ENCODE assay signal across 21 cellular contexts in genomic region chr4:140108243-140108642, GRCh38. TPM values are rescaled to one million over a fixed set of nuclear protein-coding genes. Genes with fewer than 3 reads are reported as not detected.
DNase-seq lines count a peak whose midpoint lies in the region; ATAC-seq and TF ChIP-seq lines count a peak whose summit lies in the region.
"Had no signal": no experiment of that assay in that cellular context is flagged by ENCODE, and none has a peak within 500 bp of the region (broad histone marks: within the 10 kb centered on the region; RNA-seq: fewer than 3 reads in every experiment).

No MANE protein-coding gene starts in this region.

- peaks cover 3% of the 10 kb centered on the region for H3K36me3 Mint-ChIP-seq in activated T-helper 2 cell treated with anti-CD3 and anti-CD28 coated beads, Interferon-gamma antibody, Interleukin-2, Interleukin-4, amounts not matched to agents 10 μg/mL and 5 μg/mL and 100 μg/mL, durations not matched to agents 14 hours and 24 hours and 36 hours (ENCODE audit: low read depth)
- H3K36me3 Mint-ChIP-seq: CD8-positive, alpha-beta T cell had no signal

- H3K27ac Mint-ChIP-seq in activated T-helper 2 cell treated with anti-CD3 and anti-CD28 coated beads, Interferon-gamma antibody, Interleukin-2, Interleukin-4, amounts not matched to agents 10 μg/mL and 5 μg/mL and 100 μg/mL, durations not matched to agents 14 hours and 24 hours and 36 hours: no peak overlapping the region
- H3K27ac Mint-ChIP-seq: CD8-positive, alpha-beta T cell had no signal

- peaks cover 7% of the 10 kb centered on the region for H3K27me3 Mint-ChIP-seq in activated T-helper 2 cell treated with anti-CD3 and anti-CD28 coated beads, Interferon-gamma antibody, Interleukin-2, Interleukin-4, amounts not matched to agents 10 μg/mL and 5 μg/mL and 100 μg/mL, durations not matched to agents 14 hours and 24 hours and 36 hours (ENCODE audit: low read depth)

- H3K4me1 ChIP-seq in BLaER1 treated with 17β-estradiol and CSF1 and Interleukin-3, amounts not matched to agents 10 nM and 100 nM: peaks cover 53 to 64% (median 57%) of the 10 kb centered on the region in 10 experiments
- peaks cover 11% of the 10 kb centered on the region for H3K4me1 ChIP-seq in lower lobe of right lung

- H3K9me3 Mint-ChIP-seq in activated T-helper 2 cell treated with anti-CD3 and anti-CD28 coated beads, Interferon-gamma antibody, Interleukin-2, Interleukin-4, amounts not matched to agents 10 μg/mL and 5 μg/mL and 100 μg/mL, durations not matched to agents 14 hours and 24 hours and 36 hours: peaks cover 4% of the 10 kb centered on the region
- H3K9me3 Mint-ChIP-seq: CD8-positive, alpha-beta T cell had no signal

- no peak for TF ChIP-seq EP300 in neural cell (conservative IDR thresholded peaks at IDR 0.05; ENCODE audit: poor library complexity, severe bottlenecking)

- H4K20me1 ChIP-seq in BLaER1 treated with 17β-estradiol and CSF1 and Interleukin-3, amounts not matched to agents 10 nM and 100 nM: peaks cover 0 to 13% (median 0%) of the 10 kb centered on the region in 11 experiments; a peak in 4 of 22 replicates
- H4K20me1 ChIP-seq in neural cell (ENCODE audit: insufficient read depth): no peaks in the 10 kb centered on the region

- no peak for TF ChIP-seq CTCF in neural cell (IDR thresholded peaks at IDR 0.05; ENCODE audit: poor library complexity, severe bottlenecking)
- TF ChIP-seq CTCF in lower lobe of right lung (IDR thresholded peaks at IDR 0.05): no peak

- no peaks in the 10 kb centered on the region for H3K27me3 ChIP-seq in BLaER1 treated with 17β-estradiol and CSF1 and Interleukin-3, amounts not matched to agents 10 nM and 100 nM
- H3K27me3 ChIP-seq in neural cell (ENCODE audit: insufficient read depth, low read depth, low read length) (no peaks in the 10 kb centered on the region), lower lobe of right lung (ENCODE audit: low read depth) (no peaks in the 10 kb centered on the region)
- H3K27me3 ChIP-seq: BE2C, SJSA1 had no signal

- no peaks in the 10 kb centered on the region for H3K9me2 ChIP-seq in neural cell (ENCODE audit: insufficient read depth, low read length)

- peaks cover 33% of the 10 kb centered on the region for H3K4me1 Mint-ChIP-seq in activated T-helper 2 cell treated with anti-CD3 and anti-CD28 coated beads, Interferon-gamma antibody, Interleukin-2, Interleukin-4, amounts not matched to agents 10 μg/mL and 5 μg/mL and 100 μg/mL, durations not matched to agents 14 hours and 24 hours and 36 hours (ENCODE audit: low read depth)

- intact Hi-C loops in activated T-helper 2 cell treated with anti-CD3 and anti-CD28 coated beads, Interferon-gamma antibody, Interleukin-2, Interleukin-4, amounts not matched to agents 10 μg/mL and 5 μg/mL and 100 μg/mL, durations not matched to agents 14 hours and 24 hours and 36 hours (cut with micrococcal nuclease): no loop called here
- intact Hi-C loops in lower lobe of right lung (cut with DNase I): no loop called here

- no peak overlapping the region for H3K4me3 ChIP-seq in BLaER1 treated with 17β-estradiol and CSF1 and Interleukin-3, amounts not matched to agents 10 nM and 100 nM
- no peak overlapping the region for H3K4me3 ChIP-seq in Jurkat, Clone E6-1 (ENCODE audit: low read length)
- H3K4me3 ChIP-seq in neural cell (ENCODE audit: low read length) (peak overlapping the region; percentile 57), lower lobe of right lung (no peak overlapping the region)
- H3K4me3 ChIP-seq: SJSA1 had no signal

- H3K4me3 Mint-ChIP-seq in activated T-helper 2 cell treated with anti-CD3 and anti-CD28 coated beads, Interferon-gamma antibody, Interleukin-2, Interleukin-4, amounts not matched to agents 10 μg/mL and 5 μg/mL and 100 μg/mL, durations not matched to agents 14 hours and 24 hours and 36 hours (ENCODE audit: low read depth): peak overlapping the region; percentile 5
- H3K4me3 Mint-ChIP-seq: CD8-positive, alpha-beta T cell had no signal

- no peak overlapping the region for H3K9ac ChIP-seq in BLaER1 treated with 17β-estradiol and CSF1 and Interleukin-3, amounts not matched to agents 10 nM and 100 nM
- peak overlapping the region; percentile 55 for H3K9ac ChIP-seq in neural cell (ENCODE audit: low read length)

- no peak for TF ChIP-seq RAD21 in neural cell (conservative IDR thresholded peaks at IDR 0.05)

- peaks cover 6% of the 10 kb centered on the region for H3F3A ChIP-seq in neural cell (ENCODE audit: insufficient read depth, low read length, poor library complexity, severe bottlenecking)

- H3K4me2 ChIP-seq in BLaER1 treated with 17β-estradiol and CSF1 and Interleukin-3, amounts not matched to agents 10 nM and 100 nM: peak overlapping the region; percentile 2 to 72 (median 29); a peak in 17 of 22 replicates
- peak overlapping the region; percentile 88 for H3K4me2 ChIP-seq in neural cell (ENCODE audit: low read length)

- peaks cover 0 to 20% (median 0%) of the 10 kb centered on the region in 11 experiments; a peak in 6 of 22 replicates for H3K36me3 ChIP-seq in BLaER1 treated with 17β-estradiol and CSF1 and Interleukin-3, amounts not matched to agents 10 nM and 100 nM
- no peaks in the 10 kb centered on the region for H3K36me3 ChIP-seq in neural cell (ENCODE audit: insufficient read depth, low read length)
- no peaks in the 10 kb centered on the region for H3K36me3 ChIP-seq in lower lobe of right lung
- H3K36me3 ChIP-seq: BE2C, SJSA1 had no signal

- H2AFZ ChIP-seq in neural cell (ENCODE audit: low read depth, low read length): no peak overlapping the region

- peak; percentile 51 for DNase-seq in Jurkat, Clone E6-1 (ENCODE audit: low read depth, low spot score)
- DNase-seq in activated T-helper 2 cell treated with anti-CD3 and anti-CD28 coated beads, Interferon-gamma antibody, Interleukin-2, Interleukin-4, amounts not matched to agents 10 μg/mL and 5 μg/mL and 100 μg/mL, durations not matched to agents 14 hours and 24 hours and 36 hours (ENCODE audit: low spot score): no peak
- DNase-seq in lower lobe of right lung: no peak
- no peak for DNase-seq in NCI-H69 (lab: John Stamatoyannopoulos, UW)
- DNase-seq: BE2C; Calu3; CD8-positive, alpha-beta T cell; DMS153; GDM1; KBM-7; NCI-H1105; NCI-H146; NCI-H2029; NCI-H345; NCI-H524; NCI-H82 had no signal

- peaks cover 19% of the 10 kb centered on the region for H3K79me2 ChIP-seq in neural cell (replicated peaks; ENCODE audit: insufficient read depth, low read length)

- ATAC-seq in lower lobe of right lung: no peak
- ATAC-seq in HG03442 (IDR thresholded peaks at IDR 0.05; ENCODE audit: unreplicated experiment): no peak
- ATAC-seq: CD8-positive, alpha-beta T cell; Right ventricle myocardium inferior had no signal

- H3K9me3 ChIP-seq in BLaER1 treated with 17β-estradiol and CSF1 and Interleukin-3, amounts not matched to agents 10 nM and 100 nM (replicated peaks in 1 of 11): peaks cover 0 to 6% (median 0%) of the 10 kb centered on the region in 11 experiments; a peak in 1 of 22 replicates
- no peaks in the 10 kb centered on the region for H3K9me3 ChIP-seq in neural cell (ENCODE audit: low read length)
- no peaks in the 10 kb centered on the region for H3K9me3 ChIP-seq in lower lobe of right lung
- H3K9me3 ChIP-seq: BE2C, SJSA1 had no signal

- peak overlapping the region in 5 of 11 experiments; percentile 0 to 13 (median 4); a peak in 3 of 22 replicates for H3K27ac ChIP-seq in BLaER1 treated with 17β-estradiol and CSF1 and Interleukin-3, amounts not matched to agents 10 nM and 100 nM
- H3K27ac ChIP-seq in neural cell (ENCODE audit: low read length): peak overlapping the region; percentile 89
- H3K27ac ChIP-seq in lower lobe of right lung: no peak overlapping the region
- H3K27ac ChIP-seq: SJSA1 had no signal

TF ChIP-seq in neural cell, 6 proteins besides CTCF, POLR2A, EP300 and RAD21:
- TF ChIP-seq EZH2 (IDR thresholded peaks at IDR 0.05; ENCODE audit: borderline replicate concordance, insufficient read depth, low read length, poor library complexity, severe bottlenecking) (no peak), SMC3 (conservative IDR thresholded peaks at IDR 0.05; ENCODE audit: poor library complexity) (no peak), MXI1 (conservative IDR thresholded peaks at IDR 0.05; ENCODE audit: poor library complexity, severe bottlenecking) (no peak), TAF1 (IDR thresholded peaks at IDR 0.05; ENCODE audit: low read depth) (no peak), POLR2AphosphoS5 (IDR thresholded peaks at IDR 0.05) (no peak)
- TF ChIP-seq, protein P1, sequence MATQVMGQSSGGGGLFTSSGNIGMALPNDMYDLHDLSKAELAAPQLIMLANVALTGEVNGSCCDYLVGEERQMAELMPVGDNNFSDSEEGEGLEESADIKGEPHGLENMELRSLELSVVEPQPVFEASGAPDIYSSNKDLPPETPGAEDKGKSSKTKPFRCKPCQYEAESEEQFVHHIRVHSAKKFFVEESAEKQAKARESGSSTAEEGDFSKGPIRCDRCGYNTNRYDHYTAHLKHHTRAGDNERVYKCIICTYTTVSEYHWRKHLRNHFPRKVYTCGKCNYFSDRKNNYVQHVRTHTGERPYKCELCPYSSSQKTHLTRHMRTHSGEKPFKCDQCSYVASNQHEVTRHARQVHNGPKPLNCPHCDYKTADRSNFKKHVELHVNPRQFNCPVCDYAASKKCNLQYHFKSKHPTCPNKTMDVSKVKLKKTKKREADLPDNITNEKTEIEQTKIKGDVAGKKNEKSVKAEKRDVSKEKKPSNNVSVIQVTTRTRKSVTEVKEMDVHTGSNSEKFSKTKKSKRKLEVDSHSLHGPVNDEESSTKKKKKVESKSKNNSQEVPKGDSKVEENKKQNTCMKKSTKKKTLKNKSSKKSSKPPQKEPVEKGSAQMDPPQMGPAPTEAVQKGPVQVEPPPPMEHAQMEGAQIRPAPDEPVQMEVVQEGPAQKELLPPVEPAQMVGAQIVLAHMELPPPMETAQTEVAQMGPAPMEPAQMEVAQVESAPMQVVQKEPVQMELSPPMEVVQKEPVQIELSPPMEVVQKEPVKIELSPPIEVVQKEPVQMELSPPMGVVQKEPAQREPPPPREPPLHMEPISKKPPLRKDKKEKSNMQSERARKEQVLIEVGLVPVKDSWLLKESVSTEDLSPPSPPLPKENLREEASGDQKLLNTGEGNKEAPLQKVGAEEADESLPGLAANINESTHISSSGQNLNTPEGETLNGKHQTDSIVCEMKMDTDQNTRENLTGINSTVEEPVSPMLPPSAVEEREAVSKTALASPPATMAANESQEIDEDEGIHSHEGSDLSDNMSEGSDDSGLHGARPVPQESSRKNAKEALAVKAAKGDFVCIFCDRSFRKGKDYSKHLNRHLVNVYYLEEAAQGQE (IDR thresholded peaks at IDR 0.05; ENCODE audit: borderline replicate concordance): no peak

RNA-seq across cellular contexts. Expression of gene MAML3, which starts 45.7 kb away (rescaled TPM):
- polyA plus RNA-seq in Jurkat, Clone E6-1 (2012; ENCODE audit: insufficient read depth, insufficient read length): 1.7 TPM
- total RNA-seq in activated T-helper 2 cell treated with anti-CD3 and anti-CD28 coated beads, Interferon-gamma antibody, Interleukin-2, Interleukin-4, amounts not matched to agents 10 μg/mL and 5 μg/mL and 100 μg/mL, durations not matched to agents 14 hours and 24 hours and 36 hours: 3.0 and 3.3 TPM in 2 replicates
- 10.2 and 10.4 TPM in 2 replicates for polyA plus RNA-seq in neural cell
- 40.7 and 43.3 TPM in 2 replicates for polyA minus RNA-seq in neural cell
- 12.5 TPM for total RNA-seq in lower lobe of right lung
